In the genomic region with DNA sequence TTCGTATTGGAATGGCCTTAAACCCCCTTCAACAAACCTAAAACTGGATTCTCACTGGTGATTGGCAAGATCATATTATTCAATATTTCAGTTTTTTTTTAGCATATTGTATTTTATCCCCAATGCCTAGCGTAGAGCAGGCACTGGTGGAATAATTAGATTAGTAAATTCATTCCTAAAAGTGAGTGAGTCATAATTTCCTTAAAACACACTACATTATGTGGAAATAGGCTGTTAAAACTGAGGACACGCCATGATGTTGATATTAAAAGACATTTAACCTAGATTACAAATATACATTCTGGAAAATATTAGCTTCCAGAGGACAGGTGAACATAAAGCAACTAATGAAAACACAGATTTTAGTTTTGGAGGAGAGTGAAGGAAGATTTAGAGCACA, we compare ENCODE assay signal across 17 cellular contexts.
"Had no signal": no experiment of that assay in that cellular context is flagged by ENCODE, and none has a peak within 500 bp of the region (broad histone marks: within the 10 kb centered on the region; RNA-seq: fewer than 3 reads in every experiment).

No MANE protein-coding gene starts in this region.

- DNase-seq: activated CD4-positive, alpha-beta T cell treated with anti-CD3 and anti-CD28 coated beads for 48 hours; activated CD8-positive, alpha-beta memory T cell treated with anti-CD3 and anti-CD28 coated beads, Interleukin-2, amount 50 U/mL, for 4 hours; activated CD8-positive, alpha-beta T cell treated with anti-CD3 and anti-CD28 coated beads, Interleukin-2, amount 10 ng/mL, durations not matched to agents 7 days and 5 days; activated effector memory CD4-positive, alpha-beta T cell treated with anti-CD3 and anti-CD28 coated beads, Interleukin-2, amount 50 U/mL, for 16 hours; activated T-cell treated with anti-CD3 and anti-CD28 coated beads, Interleukin-2, amount 50 U/mL, for 48 hours; amniotic stem cell; caudate nucleus; colonic mucosa; effector memory CD8-positive, alpha-beta T cell; head of caudate nucleus; left colon; lower lobe of right lung; midbrain; naive B cell; T-helper 17 cell had no signal

- H3K4me3 ChIP-seq: colonic mucosa, lower lobe of right lung had no signal

- H3K9me3 ChIP-seq: colonic mucosa, lower lobe of right lung had no signal

- H3K27me3 ChIP-seq: colonic mucosa had no signal

- H3K27ac ChIP-seq: colonic mucosa, lower lobe of right lung, parathyroid adenoma had no signal

- H3K36me3 ChIP-seq: colonic mucosa, lower lobe of right lung had no signal

- ATAC-seq: activated CD8-positive, alpha-beta T cell treated with anti-CD3 and anti-CD28 coated beads, Interleukin-2, amount 10 ng/mL, durations not matched to agents 7 days and 5 days; effector memory CD8-positive, alpha-beta T cell; left colon; lower lobe of right lung; stimulated activated effector memory CD8-positive, alpha-beta T cell treated with anti-CD3 and anti-CD28 coated beads, Interleukin-12 subunit alpha, Interleukin-12 subunit beta, amount 100 ng/mL, for 72 hours; T-helper 17 cell had no signal

- H3K79me2 ChIP-seq: parathyroid adenoma had no signal

- H2AFZ ChIP-seq: parathyroid adenoma had no signal

- H3K4me1 ChIP-seq: colonic mucosa, lower lobe of right lung, parathyroid adenoma had no signal
